Comparison of ENCODE assay signal across 8 cellular contexts in genomic region chr1:202861420-202862121, GRCh38. TPM values are rescaled to one million over a fixed set of nuclear protein-coding genes. Genes with fewer than 3 reads are reported as not detected.
A peak's percentile ranks its signal among the peaks of the same experiment; 100 is the strongest.
DNase-seq lines count a peak whose midpoint lies in the region; ATAC-seq and TF ChIP-seq lines count a peak whose summit lies in the region.

No MANE protein-coding gene starts in this region.

- H3K27me3 ChIP-seq in CD8-positive, alpha-beta T cell (ENCODE audit: insufficient read depth, low read length) = peaks cover 6% of the 10 kb centered on the region
- H3K27me3 ChIP-seq in NT2/D1 (ENCODE audit: insufficient read depth, insufficient read length) (peaks cover 19% of the 10 kb centered on the region), foreskin keratinocyte (peaks cover 53% of the 10 kb centered on the region), testis (no peaks in the 10 kb centered on the region)

- H3K4me1 Mint-ChIP-seq in CD8-positive, alpha-beta T cell (ENCODE audit: low read depth) = peaks cover 11% of the 10 kb centered on the region
- peaks cover 14% of the 10 kb centered on the region in 2 donors for H3K4me1 Mint-ChIP-seq in natural killer cell

- H3K27ac Mint-ChIP-seq in CD8-positive, alpha-beta T cell = no peak overlapping the region
- peak overlapping the region in 1 of 2 donors; percentile 58 for H3K27ac Mint-ChIP-seq in natural killer cell

- H3K9me3 Mint-ChIP-seq in CD8-positive, alpha-beta T cell = no peaks in the 10 kb centered on the region
- no peaks in the 10 kb centered on the region for H3K9me3 Mint-ChIP-seq in natural killer cell

- H3K36me3 Mint-ChIP-seq in CD8-positive, alpha-beta T cell = no peaks in the 10 kb centered on the region
- H3K36me3 Mint-ChIP-seq in natural killer cell = no peaks in the 10 kb centered on the region

- no peaks in the 10 kb centered on the region for H3K36me3 ChIP-seq in CD8-positive, alpha-beta T cell (ENCODE audit: insufficient read depth, low read length)
- H3K36me3 ChIP-seq in NT2/D1 (ENCODE audit: insufficient read depth, insufficient read length, low read length) (peaks cover 21% of the 10 kb centered on the region), testis (ENCODE audit: low read depth, missing control alignments) (no peaks in the 10 kb centered on the region)

- 0% methylated on average over 18 to 43 of the region's 44 CpGs for WGBS in testis, 2 donors

- peak in 5 of 7 experiments; percentile 21 to 55 (median 33) for DNase-seq in CD8-positive, alpha-beta T cell
- DNase-seq in GM20000 (ENCODE audit: low spot score) (peak; percentile 90), HUDEP-2 (lab: John Stamatoyannopoulos, UW; ENCODE audit: unreplicated experiment in 76 of 76) (peak in 55 of 76 experiments; percentile 8 to 74 (median 48)), NT2/D1 (ENCODE audit: low read depth, low spot score) (peak; percentile 91), activated gamma-delta T cell treated with Interleukin-2 at 50 U/mL for 16 hours (peak; percentile 36), foreskin keratinocyte (peak; percentile 22 to 60), natural killer cell (peak; percentile 60), testis (peak; percentile 96)

- no peak overlapping the region for H3K27ac ChIP-seq in CD8-positive, alpha-beta T cell (ENCODE audit: low read depth, low read length)
- H3K27ac ChIP-seq in foreskin keratinocyte (no peak overlapping the region), testis (peak overlapping the region; percentile 70 to 78)

- peak; percentile 29 for TF ChIP-seq POLR2A in testis (IDR thresholded peaks at IDR 0.05)

- peaks cover 4% of the 10 kb centered on the region for H3K4me1 ChIP-seq in CD8-positive, alpha-beta T cell (ENCODE audit: insufficient read depth, low read length)
- no peaks in the 10 kb centered on the region for H3K4me1 ChIP-seq in NT2/D1 (ENCODE audit: insufficient read depth, insufficient read length)
- no peaks in the 10 kb centered on the region for H3K4me1 ChIP-seq in foreskin keratinocyte
- H3K4me1 ChIP-seq in testis = peaks cover 7% of the 10 kb centered on the region

- ATAC-seq in CD8-positive, alpha-beta T cell = peak; percentile 70
- ATAC-seq in foreskin keratinocyte (peak; percentile 74), natural killer cell (peak; percentile 94 to 95 (median 94))

- H3K27me3 Mint-ChIP-seq in CD8-positive, alpha-beta T cell (ENCODE audit: low read depth) = peaks cover 52% of the 10 kb centered on the region
- peaks cover 15 to 28% of the 10 kb centered on the region in 2 donors for H3K27me3 Mint-ChIP-seq in natural killer cell (ENCODE audit: low read depth in 2 of 2)

- CTCF ChIA-PET in CD8-positive, alpha-beta T cell (lab: Charles Lee) = no interaction called here

- POLR2A ChIA-PET in CD8-positive, alpha-beta T cell (lab: Charles Lee) = no interaction called here

- TF ChIP-seq CTCF in CD8-positive, alpha-beta T cell (IDR thresholded peaks at IDR 0.05) = no peak
- TF ChIP-seq CTCF in GM20000 (IDR thresholded peaks at IDR 0.05; ENCODE audit: extremely low read depth, missing control alignments) = no peak
- TF ChIP-seq CTCF in foreskin keratinocyte (conservative IDR thresholded peaks at IDR 0.05) = no peak
- TF ChIP-seq CTCF in natural killer cell (IDR thresholded peaks at IDR 0.05) = no peak
- TF ChIP-seq CTCF in testis (IDR thresholded peaks at IDR 0.05) = no peak

- H3K9ac ChIP-seq in NT2/D1 (ENCODE audit: insufficient read length, low read depth) = peak overlapping the region; percentile 86

- intact Hi-C loops in CD8-positive, alpha-beta T cell (cut with DNase I, micrococcal nuclease) = no loop called here
- intact Hi-C loops in natural killer cell (cut with micrococcal nuclease) (no loop called here), testis (cut with DNase I; ENCODE audit: low total_unique reads) (no loop called here)

- H3K9me3 ChIP-seq in CD8-positive, alpha-beta T cell (ENCODE audit: low read length) = no peaks in the 10 kb centered on the region
- no peaks in the 10 kb centered on the region for H3K9me3 ChIP-seq in NT2/D1 (ENCODE audit: insufficient read depth, low read length)
- H3K9me3 ChIP-seq in testis = no peaks in the 10 kb centered on the region

- H3K4me3 Mint-ChIP-seq in CD8-positive, alpha-beta T cell = peak overlapping the region; percentile 81
- H3K4me3 Mint-ChIP-seq in natural killer cell = peak overlapping the region; percentile 92

- H3K4me3 ChIP-seq in CD8-positive, alpha-beta T cell (ENCODE audit: low read depth, low read length) = peak overlapping the region; percentile 66
- peak overlapping the region; percentile 60 for H3K4me3 ChIP-seq in NT2/D1 (ENCODE audit: insufficient read length, low read depth)
- peak overlapping the region; percentile 67 to 89 for H3K4me3 ChIP-seq in testis

RNA-seq across cellular contexts. Expression of gene RABIF, which starts 27.4 kb away (rescaled TPM):
- 10 to 100 TPM; 10.1 to 10.8 TPM for total RNA-seq in CD8-positive, alpha-beta T cell
- total RNA-seq in foreskin keratinocyte (9.4 and 9.6 TPM in 2 replicates), natural killer cell (10 to 100 TPM; 13.3 to 26.4 (median 21.5) TPM), testis (10 to 100 TPM; 19.1 to 19.5 TPM)
- polyA plus RNA-seq in foreskin keratinocyte (11.1 and 11.3 TPM in 2 replicates), testis (ENCODE audit: insufficient read depth, low read depth, low replicate concordance) (35.2 TPM)

RNA-seq across cellular contexts. Expression of gene PCAT6, which starts 50.8 kb away (rescaled TPM):
- 1 to 10 TPM in 1 of 2 experiments, under 1 TPM in 1; 0.92 to 1.6 TPM for total RNA-seq in CD8-positive, alpha-beta T cell
- 0.67 and 1.5 TPM in 2 replicates for total RNA-seq in foreskin keratinocyte
- polyA plus RNA-seq in foreskin keratinocyte = 2.0 and 3.1 TPM in 2 replicates
- total RNA-seq in natural killer cell = 1 to 10 TPM in 2 of 3 donors, not detected in 1; 1.1 to 1.5 TPM
- total RNA-seq in testis = 10 to 100 TPM; 11.5 to 29.4 TPM
- 80.5 TPM for polyA plus RNA-seq in testis (ENCODE audit: insufficient read depth, low read depth, low replicate concordance)

RNA-seq across cellular contexts. Expression of gene KDM5B, which starts 53.4 kb away (rescaled TPM):
- 10 to 100 TPM; 55.0 to 65.1 TPM for total RNA-seq in CD8-positive, alpha-beta T cell
- total RNA-seq in foreskin keratinocyte = 47.9 and 57.2 TPM in 2 replicates
- 18.1 and 18.8 TPM in 2 replicates for polyA plus RNA-seq in foreskin keratinocyte
- total RNA-seq in natural killer cell = 100 to 1,000 TPM; 107 to 121 (median 108) TPM
- total RNA-seq in testis = 100 to 1,000 TPM; 223 to 307 TPM
- 333 TPM for polyA plus RNA-seq in testis (ENCODE audit: insufficient read depth, low read depth, low replicate concordance)

Comparison
In these comparisons a context has a peak if more than half of its experiments do, and no peak if none do; other contexts are left out.
1. DNase-seq: peak in every context shown above with its lines; median percentile 96 in testis; 91 in NT2/D1; 90 in GM20000; 60 in natural killer cell; 48 in HUDEP-2; 41 in foreskin keratinocyte; 36 in activated gamma-delta T cell treated with Interleukin-2 at 50 U/mL for 16 hours; 33 in CD8-positive, alpha-beta T cell.
2. H3K27ac ChIP-seq: peak in testis (2 of 2); none in CD8-positive, alpha-beta T cell (single experiment) and foreskin keratinocyte (single experiment).
3. Peak in every context shown above with its lines, with median percentiles within 50 percentile points of each other: ATAC-seq and H3K4me3 ChIP-seq.